In the genomic region with DNA sequence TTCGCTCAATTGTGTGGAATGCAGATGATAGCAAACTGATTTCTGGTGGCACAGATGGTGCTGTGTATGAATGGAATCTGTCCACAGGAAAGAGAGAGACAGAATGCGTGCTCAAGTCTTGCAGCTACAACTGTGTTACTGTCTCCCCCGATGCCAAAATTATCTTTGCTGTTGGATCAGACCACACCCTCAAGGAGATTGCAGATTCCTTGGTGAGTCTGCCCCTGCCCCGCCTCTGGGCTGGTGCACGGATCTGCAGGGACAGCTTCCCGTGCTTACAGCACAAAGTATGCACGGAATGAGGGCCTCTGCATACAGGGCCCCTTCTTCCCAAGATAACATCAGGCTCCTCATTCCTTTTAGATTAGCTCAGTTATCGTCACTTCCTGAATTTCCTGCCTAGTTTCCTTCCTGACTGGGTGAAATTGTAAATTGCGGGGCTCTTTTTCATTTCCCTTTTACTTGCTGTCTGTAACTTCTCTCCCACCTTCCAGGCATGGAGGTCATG, we compare ENCODE assay signal across 2 cellular contexts.
TF ChIP-seq lines count a peak whose summit lies in the region.

No MANE protein-coding gene starts in this region.

TF ChIP-seq in A549, 52 proteins besides CTCF, POLR2A, EP300 and RAD21:
- TF ChIP-seq EHF (CRISPR knock-in tag; IDR thresholded peaks at IDR 0.05), result no peak
- no peak for TF ChIP-seq FOSB (CRISPR knock-in tag; IDR thresholded peaks at IDR 0.05)
- TF ChIP-seq, protein P1, sequence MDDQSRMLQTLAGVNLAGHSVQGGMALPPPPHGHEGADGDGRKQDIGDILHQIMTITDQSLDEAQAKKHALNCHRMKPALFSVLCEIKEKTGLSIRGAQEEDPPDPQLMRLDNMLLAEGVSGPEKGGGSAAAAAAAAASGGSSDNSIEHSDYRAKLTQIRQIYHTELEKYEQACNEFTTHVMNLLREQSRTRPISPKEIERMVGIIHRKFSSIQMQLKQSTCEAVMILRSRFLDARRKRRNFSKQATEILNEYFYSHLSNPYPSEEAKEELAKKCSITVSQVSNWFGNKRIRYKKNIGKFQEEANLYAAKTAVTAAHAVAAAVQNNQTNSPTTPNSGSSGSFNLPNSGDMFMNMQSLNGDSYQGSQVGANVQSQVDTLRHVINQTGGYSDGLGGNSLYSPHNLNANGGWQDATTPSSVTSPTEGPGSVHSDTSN (IDR thresholded peaks at IDR 0.05), result 0 out of 2 replicates have a peak, but pooled peaks have one; percentile 37
- peak; percentile 99 for TF ChIP-seq GATA3 (IDR thresholded peaks at IDR 0.05; ENCODE audit: borderline replicate concordance)
- TF ChIP-seq, protein P2, sequence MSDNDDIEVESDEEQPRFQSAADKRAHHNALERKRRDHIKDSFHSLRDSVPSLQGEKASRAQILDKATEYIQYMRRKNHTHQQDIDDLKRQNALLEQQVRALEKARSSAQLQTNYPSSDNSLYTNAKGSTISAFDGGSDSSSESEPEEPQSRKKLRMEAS (IDR thresholded peaks at IDR 0.05), result peak; percentile 60
- peak in 1 of 2 experiments; percentile 61; a peak in 2 of 5 replicates for TF ChIP-seq JUN (IDR thresholded peaks at IDR 0.05)
- TF ChIP-seq BCL3 (IDR thresholded peaks at IDR 0.05), result no peak
- TF ChIP-seq, protein P3, sequence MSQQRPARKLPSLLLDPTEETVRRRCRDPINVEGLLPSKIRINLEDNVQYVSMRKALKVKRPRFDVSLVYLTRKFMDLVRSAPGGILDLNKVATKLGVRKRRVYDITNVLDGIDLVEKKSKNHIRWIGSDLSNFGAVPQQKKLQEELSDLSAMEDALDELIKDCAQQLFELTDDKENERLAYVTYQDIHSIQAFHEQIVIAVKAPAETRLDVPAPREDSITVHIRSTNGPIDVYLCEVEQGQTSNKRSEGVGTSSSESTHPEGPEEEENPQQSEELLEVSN (IDR thresholded peaks at IDR 0.05; ENCODE audit: borderline replicate concordance, low read depth), result peak; percentile 39; the same call in 1 of the 2 replicates
- peak in 1 of 2 experiments; percentile 55; a peak in 1 of 4 replicates for TF ChIP-seq CEBPB (IDR thresholded peaks at IDR 0.05)
- 0 out of 2 replicates have a peak, but pooled peaks have one; percentile 13 for TF ChIP-seq FOSL2 (IDR thresholded peaks at IDR 0.05)
- peak; percentile 52 for TF ChIP-seq FOSL2 (CRISPR knock-in tag; IDR thresholded peaks at IDR 0.05)
- TF ChIP-seq HOXB13 (CRISPR knock-in tag; IDR thresholded peaks at IDR 0.05; ENCODE audit: low read depth), result peak; percentile 9; the same call in 1 of the 2 replicates
- no peak for TF ChIP-seq MAFK (IDR thresholded peaks at IDR 0.05; ENCODE audit: partially characterized antibody)
- TF ChIP-seq ZC3H11A (IDR thresholded peaks at IDR 0.05), result no peak

TF ChIP-seq in IMR-90, 13 proteins besides CTCF, POLR2A, EP300 and RAD21:
- no peak for TF ChIP-seq SMC3 (IDR thresholded peaks at IDR 0.05; ENCODE audit: low read depth, low read length)
- TF ChIP-seq, protein P4, sequence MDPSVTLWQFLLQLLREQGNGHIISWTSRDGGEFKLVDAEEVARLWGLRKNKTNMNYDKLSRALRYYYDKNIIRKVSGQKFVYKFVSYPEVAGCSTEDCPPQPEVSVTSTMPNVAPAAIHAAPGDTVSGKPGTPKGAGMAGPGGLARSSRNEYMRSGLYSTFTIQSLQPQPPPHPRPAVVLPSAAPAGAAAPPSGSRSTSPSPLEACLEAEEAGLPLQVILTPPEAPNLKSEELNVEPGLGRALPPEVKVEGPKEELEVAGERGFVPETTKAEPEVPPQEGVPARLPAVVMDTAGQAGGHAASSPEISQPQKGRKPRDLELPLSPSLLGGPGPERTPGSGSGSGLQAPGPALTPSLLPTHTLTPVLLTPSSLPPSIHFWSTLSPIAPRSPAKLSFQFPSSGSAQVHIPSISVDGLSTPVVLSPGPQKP (IDR thresholded peaks at IDR 0.05; ENCODE audit: borderline replicate concordance, low read depth, low read length), result no peak
- peak; percentile 23; the same call in 1 of the 2 replicates for TF ChIP-seq CEBPB (IDR thresholded peaks at IDR 0.05; ENCODE audit: low read depth, low read length)
- TF ChIP-seq CHD1 (IDR thresholded peaks at IDR 0.05; ENCODE audit: low read depth, low read length), result no peak
- 0 out of 2 replicates have a peak, but pooled peaks have one; percentile 18 for TF ChIP-seq MAFK (IDR thresholded peaks at IDR 0.05; ENCODE audit: low read depth, low read length)
- peak; percentile 23 for TF ChIP-seq RCOR1 (IDR thresholded peaks at IDR 0.05; ENCODE audit: insufficient replicate concordance, low read length)
- no peak for TF ChIP-seq RFX5 (IDR thresholded peaks at IDR 0.05; ENCODE audit: low read depth, low read length)
- TF ChIP-seq BHLHE40 (IDR thresholded peaks at IDR 0.05; ENCODE audit: low read depth, low read length), result peak; percentile 91
- no peak for TF ChIP-seq MXI1 (IDR thresholded peaks at IDR 0.05; ENCODE audit: borderline replicate concordance, low read depth, low read length)
- no peak for TF ChIP-seq USF2 (IDR thresholded peaks at IDR 0.05; ENCODE audit: low read depth, low read length)
- no peak for TF ChIP-seq FOS (IDR thresholded peaks at IDR 0.05; ENCODE audit: low read depth, low read length)
- no peak for TF ChIP-seq NFE2L2 (IDR thresholded peaks at IDR 0.05; ENCODE audit: low read depth, low read length)
- TF ChIP-seq MAZ (IDR thresholded peaks at IDR 0.05; ENCODE audit: borderline replicate concordance, low read depth, low read length), result peak; percentile 81; the same call in 1 of the 2 replicates
